1 cellular context compared by ENCODE assay signal in the genomic region with DNA sequence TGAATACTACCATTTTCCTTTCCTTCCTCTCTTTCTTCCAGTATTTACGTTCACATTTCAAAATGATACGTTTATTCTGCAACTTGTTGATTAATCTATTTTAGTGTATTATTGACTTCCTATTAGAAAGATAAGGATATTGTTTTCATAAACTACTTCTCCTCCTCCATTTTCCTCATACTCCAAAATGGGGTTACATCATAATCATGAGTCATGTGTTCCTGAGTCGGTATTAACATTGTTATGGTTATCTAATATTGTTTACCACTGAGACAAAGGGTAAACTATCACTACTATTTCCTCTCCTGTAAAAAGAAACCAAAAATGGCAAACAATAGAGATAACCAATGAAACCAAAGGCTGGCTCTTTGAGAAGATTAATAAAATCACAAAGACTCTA.
TF ChIP-seq lines count a peak whose summit lies in the region.

No MANE protein-coding gene starts in this region.

TF ChIP-seq in IMR-90, 13 proteins besides CTCF, POLR2A, EP300 and RAD21:
- TF ChIP-seq MAZ (IDR thresholded peaks at IDR 0.05; ENCODE audit: borderline replicate concordance, low read depth, low read length) (no peak), CEBPB (IDR thresholded peaks at IDR 0.05; ENCODE audit: low read depth, low read length) (peak; percentile 57; the same call in 1 of the 2 replicates)
TF ChIP-seq in IMR-90: peak in this region for 1.
